ENCODE assay signal across 1 cellular context in genomic region chr14:24137529-24138395, GRCh38.
TF ChIP-seq lines count a peak whose summit lies in the region.

No MANE protein-coding gene starts in this region.

TF ChIP-seq in HEK293, 187 proteins besides CTCF, POLR2A, EP300 and RAD21:
- peak; percentile 78; the same call in 1 of the 2 replicates for TF ChIP-seq PRDM10 (tag by site-specific recombination; IDR thresholded peaks at IDR 0.05)
- TF ChIP-seq ZBTB6 (tag by site-specific recombination; IDR thresholded peaks at IDR 0.05): 0 out of 2 replicates have a peak, but pooled peaks have one; percentile 9
- 0 out of 2 replicates have a peak, but pooled peaks have one; percentile 17 for TF ChIP-seq PRDM1 (tag by site-specific recombination; IDR thresholded peaks at IDR 0.05)
- no peak for TF ChIP-seq ZXDB (tag by site-specific recombination; IDR thresholded peaks at IDR 0.05)
TF ChIP-seq in HEK293: peak in this region for 3.
